In genomic region chr17:32927201-32927723, GRCh38 we compare ENCODE assay signal across 8 cellular contexts. TPM values are rescaled to one million over a fixed set of nuclear protein-coding genes. Genes with fewer than 3 reads are reported as not detected.
DNase-seq lines count a peak whose midpoint lies in the region; ATAC-seq and TF ChIP-seq lines count a peak whose summit lies in the region.

No MANE protein-coding gene starts in this region.

- peak overlapping the region; percentile 67 for H3K9ac ChIP-seq in mucosa of stomach (ENCODE audit: low read length)

- DNase-seq in left cardiac atrium (peak; percentile 42), Right ventricle myocardium inferior (ENCODE audit: missing footprints) (no peak), coronary artery (ENCODE audit: low spot score) (no peak), aorta (no peak), AML-193 (lab: John Stamatoyannopoulos, UW) (no peak), NCI-H187 treated with DMSO at 0.1 percent for 48 hours (lab: John Stamatoyannopoulos, UW) (no peak)

- H3K27me3 ChIP-seq in mucosa of stomach (ENCODE audit: control insufficient read depth, insufficient read depth, low read length) (no peaks in the 10 kb centered on the region), aorta (ENCODE audit: control insufficient read depth in 1 of 2, insufficient read depth in 2 of 2, low read length in 1 of 2) (no peaks in the 10 kb centered on the region)

- peaks cover 15% of the 10 kb centered on the region for H3K4me1 ChIP-seq in mucosa of stomach (ENCODE audit: control insufficient read depth, insufficient read depth, low read length)
- no peaks in the 10 kb centered on the region for H3K4me1 ChIP-seq in aorta (ENCODE audit: control insufficient read depth in 1 of 2, insufficient read depth in 2 of 2, low read length in 2 of 2)

- peak overlapping the region; percentile 93 for H3K4me3 ChIP-seq in coronary artery
- peak overlapping the region; percentile 54 for H3K4me3 ChIP-seq in mucosa of stomach (ENCODE audit: low read length)
- H3K4me3 ChIP-seq in aorta (ENCODE audit: low read length in 2 of 2) = peak overlapping the region in 1 of 2 donors; percentile 85

- no peak for TF ChIP-seq CTCF in coronary artery (IDR thresholded peaks at IDR 0.05)

- WGBS in aorta, 2 donors = 6 to 7% methylated on average over 11 of the region's 11 CpGs

- intact Hi-C loops in left cardiac atrium (cut with DNase I) = no loop called here
- intact Hi-C loops in Right ventricle myocardium inferior (cut with DNase I) = no loop called here
- intact Hi-C loops in aorta (cut with DNase I) = no loop called here

- H3K9me3 ChIP-seq in mucosa of stomach (ENCODE audit: control insufficient read depth, low read length) = no peaks in the 10 kb centered on the region
- no peaks in the 10 kb centered on the region for H3K9me3 ChIP-seq in aorta (ENCODE audit: control insufficient read depth, low read length)

- H3K36me3 ChIP-seq in mucosa of stomach (ENCODE audit: control insufficient read depth, insufficient read depth, low read length) (no peaks in the 10 kb centered on the region), aorta (ENCODE audit: control insufficient read depth in 1 of 2, insufficient read depth in 2 of 2, low read length in 1 of 2) (no peaks in the 10 kb centered on the region)

- peak overlapping the region; percentile 64 to 86 for H3K27ac ChIP-seq in coronary artery
- H3K27ac ChIP-seq in aorta (ENCODE audit: low read depth in 1 of 2, low read length in 2 of 2) = peak overlapping the region in 1 of 2 donors; percentile 11

- ATAC-seq in left cardiac atrium = peak in 1 of 2 donors; percentile 21
- ATAC-seq in Right ventricle myocardium inferior = no peak
- peak; percentile 37 for ATAC-seq in aorta (ENCODE audit: low FRiP score)
- no peak for ATAC-seq in HG03095 (IDR thresholded peaks at IDR 0.05; ENCODE audit: unreplicated experiment)

RNA-seq across cellular contexts. Expression of gene TMEM98, which starts 0.7 kb away (rescaled TPM):
- total RNA-seq in left cardiac atrium (10 to 100 TPM; 29.8 to 36.5 TPM), Right ventricle myocardium inferior (12.7 TPM), aorta (10 to 100 TPM; 39.3 to 65.8 TPM)
- 10 to 100 TPM; 56.0 to 91.4 TPM for polyA plus RNA-seq in aorta

RNA-seq across cellular contexts. Expression of gene MYO1D, which starts 50.3 kb away (rescaled TPM):
- total RNA-seq in left cardiac atrium (10 to 100 TPM in 1 of 2 donors, 1 to 10 TPM in 1; 9.5 to 21.8 TPM), Right ventricle myocardium inferior (4.7 TPM), aorta (100 to 1,000 TPM; 222 to 358 TPM)
- 100 to 1,000 TPM in 1 of 2 donors, 10 to 100 TPM in 1; 62.5 to 106 TPM for polyA plus RNA-seq in aorta

Comparison
In these comparisons a context has a peak if more than half of its experiments do, and no peak if none do; other contexts are left out.
1. RNA of gene MYO1D, which starts 50.3 kb away (total RNA-seq): 222 to 358 TPM in aorta; 9.5 to 21.8 TPM in left cardiac atrium and 4.7 TPM in Right ventricle myocardium inferior (single experiment); every median in the first group is over 4 times any median in the second.